ENCODE assay signal across 28 cellular contexts in the genomic region with DNA sequence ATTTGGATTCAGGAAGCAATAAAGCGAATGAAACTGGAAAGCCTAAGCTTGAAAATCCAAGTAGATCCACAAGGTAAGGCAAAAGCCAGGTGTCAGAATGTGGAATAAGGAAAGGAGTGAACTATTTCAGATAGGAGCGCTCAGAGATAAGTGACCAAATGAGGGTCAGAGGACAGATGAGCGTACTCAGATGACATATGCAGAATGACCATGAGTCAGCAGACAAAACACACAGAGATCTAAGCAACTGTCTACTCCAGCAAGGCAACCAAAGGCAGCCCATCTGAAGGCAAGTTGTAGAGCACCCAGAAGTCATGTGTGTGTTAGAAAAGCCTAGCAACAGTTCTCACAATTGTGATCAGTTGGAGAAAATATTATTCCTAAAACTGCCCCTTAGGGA.
"Had no signal": no experiment of that assay in that cellular context is flagged by ENCODE, and none has a peak within 500 bp of the region (broad histone marks: within the 10 kb centered on the region; RNA-seq: fewer than 3 reads in every experiment).

No MANE protein-coding gene starts in this region.

- DNase-seq: cerebellar nuclear complex; dorsolateral prefrontal cortex; effector CD4-positive, alpha-beta T cell; foreskin fibroblast; gastrocnemius medialis; heart left ventricle; hippocampal formation; kidney; left cardiac atrium; left lung; mesenchymal stem cell; naive thymus-derived CD4-positive, alpha-beta T cell; nucleus accumbens; right cardiac atrium; spleen; stimulated activated CD4-positive, alpha-beta T cell treated with anti-CD3 and anti-CD28 coated beads, Interleukin-4, amount 100 ng/mL, for 4 hours; upper lobe of right lung; uterus had no signal

- H3K4me3 ChIP-seq: dorsolateral prefrontal cortex, gastrocnemius medialis, heart left ventricle, left lung, neural progenitor cell, prostate gland, skin epidermis, spleen, thoracic aorta, tibial nerve, upper lobe of right lung, uterus had no signal

- H3K9me3 Mint-ChIP-seq: mesothelial cell of epicardium, nephron, neural progenitor cell had no signal

- FAIRE-seq: kidney had no signal

- ATAC-seq: esophagus mucosa; gastrocnemius medialis; heart left ventricle; left cardiac atrium; left lung; naive thymus-derived CD4-positive, alpha-beta T cell; right cardiac atrium; stimulated activated memory B cell treated with anti-CD40 and anti-IgM and Interleukin-4, amounts not matched to agents 10 μg/mL and 1 μg/mL and 100 μg/mL, for 72 hours; upper lobe of right lung had no signal

- H3K9ac ChIP-seq: neural progenitor cell had no signal

- H3K27me3 Mint-ChIP-seq: naive thymus-derived CD4-positive, alpha-beta T cell; stimulated activated memory B cell treated with anti-CD40 and anti-IgM and Interleukin-4, amounts not matched to agents 10 μg/mL and 1 μg/mL and 100 μg/mL, for 72 hours; stimulated activated naive CD8-positive, alpha-beta T cell treated with anti-CD3 and anti-CD28 coated beads, Interleukin-15, Interleukin-2, amounts not matched to agents 100 ng/mL and 50 ng/mL, for 24 hours had no signal

- H3K4me2 ChIP-seq: neural progenitor cell had no signal

- H2AFZ ChIP-seq: neural progenitor cell had no signal

- H3K4me3 Mint-ChIP-seq: mesothelial cell of epicardium; naive thymus-derived CD4-positive, alpha-beta T cell; nephron; neural progenitor cell; stimulated activated memory B cell treated with anti-CD40 and anti-IgM and Interleukin-4, amounts not matched to agents 10 μg/mL and 1 μg/mL and 100 μg/mL, for 72 hours; stimulated activated naive CD8-positive, alpha-beta T cell treated with anti-CD3 and anti-CD28 coated beads, Interleukin-15, Interleukin-2, amounts not matched to agents 100 ng/mL and 50 ng/mL, for 24 hours had no signal

- H3K36me3 Mint-ChIP-seq: mesothelial cell of epicardium; naive thymus-derived CD4-positive, alpha-beta T cell; neural progenitor cell; stimulated activated memory B cell treated with anti-CD40 and anti-IgM and Interleukin-4, amounts not matched to agents 10 μg/mL and 1 μg/mL and 100 μg/mL, for 72 hours had no signal

- H3K36me3 ChIP-seq: gastrocnemius medialis, heart left ventricle, left lung, neural progenitor cell, prostate gland, spleen, thoracic aorta, tibial nerve, upper lobe of right lung, uterus had no signal

- H3K27ac ChIP-seq: dorsolateral prefrontal cortex, gastrocnemius medialis, heart left ventricle, left lung, neural progenitor cell, prostate gland, skin epidermis, spleen, thoracic aorta, tibial nerve, upper lobe of right lung, uterus had no signal

- H3K27ac Mint-ChIP-seq: mesothelial cell of epicardium; naive thymus-derived CD4-positive, alpha-beta T cell; nephron; neural progenitor cell; stimulated activated memory B cell treated with anti-CD40 and anti-IgM and Interleukin-4, amounts not matched to agents 10 μg/mL and 1 μg/mL and 100 μg/mL, for 72 hours; stimulated activated naive CD8-positive, alpha-beta T cell treated with anti-CD3 and anti-CD28 coated beads, Interleukin-15, Interleukin-2, amounts not matched to agents 100 ng/mL and 50 ng/mL, for 24 hours had no signal

- H3K4me1 Mint-ChIP-seq: naive thymus-derived CD4-positive, alpha-beta T cell; nephron; neural progenitor cell; stimulated activated memory B cell treated with anti-CD40 and anti-IgM and Interleukin-4, amounts not matched to agents 10 μg/mL and 1 μg/mL and 100 μg/mL, for 72 hours had no signal

- H3K27me3 ChIP-seq: dorsolateral prefrontal cortex, gastrocnemius medialis, heart left ventricle, left lung, neural progenitor cell, spleen, tibial nerve, upper lobe of right lung, uterus had no signal

- H3K9me3 ChIP-seq: gastrocnemius medialis, heart left ventricle, left lung, prostate gland, thoracic aorta, tibial nerve, upper lobe of right lung, uterus had no signal

- H3K4me1 ChIP-seq: gastrocnemius medialis, heart left ventricle, left lung, prostate gland, spleen, tibial nerve, upper lobe of right lung, uterus had no signal
